9 cellular contexts compared by ENCODE assay signal in genomic region chr6:912871-913663, GRCh38.
DNase-seq lines count a peak whose midpoint lies in the region; ATAC-seq and TF ChIP-seq lines count a peak whose summit lies in the region.
"Had no signal": no experiment of that assay in that cellular context is flagged by ENCODE, and none has a peak within 500 bp of the region (broad histone marks: within the 10 kb centered on the region; RNA-seq: fewer than 3 reads in every experiment).

No MANE protein-coding gene starts in this region.

- peaks cover 69% of the 10 kb centered on the region for H3K27me3 ChIP-seq in PC-3 (ENCODE audit: low read length)
- no peaks in the 10 kb centered on the region for H3K27me3 ChIP-seq in gastroesophageal sphincter
- no peaks in the 10 kb centered on the region for H3K27me3 ChIP-seq in thyroid gland

- intact Hi-C loops in PC-3 (cut with micrococcal nuclease) (loop anchor here (1.0 to 5.0 kb wide), 2 partner anchors 423 to 484 kb away; no protein-coding TSS in a partner anchor), thyroid gland (cut with DNase I) (loop anchor here (10.0 kb wide), 1 partner anchor 432 kb away; no protein-coding TSS in a partner anchor)

- H3K27ac Mint-ChIP-seq in activated T-cell treated with anti-CD3 and anti-CD28 coated beads, Interleukin-2, amount 50 U/mL, for 72 hours = no peak overlapping the region

- H3K4me2 ChIP-seq in PC-3 (ENCODE audit: low read length) = no peak overlapping the region
- H3K4me2 ChIP-seq: KMS-11 had no signal

- no peaks in the 10 kb centered on the region for H4K20me1 ChIP-seq in PC-3 (ENCODE audit: low read length)

- H3K9ac ChIP-seq in PC-3 (ENCODE audit: low read length) = no peak overlapping the region
- H3K9ac ChIP-seq: KMS-11 had no signal

- H3K4me1 ChIP-seq in PC-3 (ENCODE audit: insufficient read depth, low read length) = no peaks in the 10 kb centered on the region
- peaks cover 0 to 18% (median 0%) of the 10 kb centered on the region in 3 donors for H3K4me1 ChIP-seq in gastroesophageal sphincter
- peaks cover 3 to 7% of the 10 kb centered on the region in 2 donors for H3K4me1 ChIP-seq in thyroid gland

- no TSS peak for BruUV-seq in PC-3 (replicated peaks; lab: Mats Ljungman, UMichigan)

- no peaks in the 10 kb centered on the region for H3K4me1 Mint-ChIP-seq in activated T-cell treated with anti-CD3 and anti-CD28 coated beads, Interleukin-2, amount 50 U/mL, for 72 hours (ENCODE audit: low read depth)

- no peak overlapping the region for H2AFZ ChIP-seq in PC-3 (ENCODE audit: low read length)

- CTCF ChIA-PET in PC-3 (lab: Charles Lee) = interaction anchor here (0.7 to 1.0 kb wide), 6 partner anchors 288 to 471 kb away, joined by 3 to 9 read pairs (median 4); no protein-coding TSS in a partner anchor

- H3F3A ChIP-seq in PC-3 (ENCODE audit: low read length, unreplicated experiment) = no peaks in the 10 kb centered on the region

- TF ChIP-seq CTCF in PC-3 (conservative IDR thresholded peaks at IDR 0.05; ENCODE audit: low read depth, low read length) = peak; percentile 44
- peak; percentile 39 to 79 (median 56) for TF ChIP-seq CTCF in gastroesophageal sphincter (IDR thresholded peaks at IDR 0.05)
- TF ChIP-seq CTCF in thyroid gland (IDR thresholded peaks at IDR 0.05) = peak in 5 of 6 experiments; percentile 17 to 72 (median 56)

- H3K4me3 ChIP-seq in PC-3 (ENCODE audit: low read length) (no peak overlapping the region), gastroesophageal sphincter (no peak overlapping the region), thyroid gland (replicated peaks in 1 of 3) (no peak overlapping the region)

- DNase-seq in NCI-H748 (lab: John Stamatoyannopoulos, UW; ENCODE audit: unreplicated experiment) (peak; percentile 40), NCI-H748 treated with DMSO at 0.1 percent for 48 hours (lab: John Stamatoyannopoulos, UW) (no peak), PC-3 (peak; percentile 44), thyroid gland (peak; percentile 59 to 67)
- no peak for DNase-seq in activated T-cell treated with anti-CD3 and anti-CD28 coated beads, Interleukin-2, amount 50 U/mL, for 72 hours

- TF ChIP-seq EP300 in gastroesophageal sphincter (IDR thresholded peaks at IDR 0.05) = no peak

- H3K79me2 ChIP-seq in PC-3 (ENCODE audit: low read length) = no peaks in the 10 kb centered on the region

- H3K27me3 Mint-ChIP-seq in activated T-cell treated with anti-CD3 and anti-CD28 coated beads, Interleukin-2, amount 50 U/mL, for 72 hours (ENCODE audit: low read depth) = peaks cover 31% of the 10 kb centered on the region

- peaks cover 5 to 6% of the 10 kb centered on the region in 2 donors for H3K9me3 Mint-ChIP-seq in activated T-cell treated with anti-CD3 and anti-CD28 coated beads, Interleukin-2, amount 50 U/mL, for 72 hours

- ATAC-seq in PC-3 (peak; percentile 64), gastroesophageal sphincter (peak; percentile 69), HG02970 (IDR thresholded peaks at IDR 0.05; ENCODE audit: low FRiP score, unreplicated experiment) (no peak), HG03095 (IDR thresholded peaks at IDR 0.05; ENCODE audit: unreplicated experiment) (no peak)
- no peak for ATAC-seq in activated T-cell treated with anti-CD3 and anti-CD28 coated beads, Interleukin-2, amount 50 U/mL, for 72 hours (replicated peaks in 1 of 2)

- POLR2A ChIA-PET in PC-3 (lab: Charles Lee; ENCODE audit: unreplicated experiment) = no interaction called here

- no peaks in the 10 kb centered on the region for H3K36me3 ChIP-seq in PC-3 (ENCODE audit: low read depth, low read length)
- no peaks in the 10 kb centered on the region for H3K36me3 ChIP-seq in gastroesophageal sphincter
- no peaks in the 10 kb centered on the region for H3K36me3 ChIP-seq in thyroid gland

- peaks cover 5% of the 10 kb centered on the region in 2 donors for H3K36me3 Mint-ChIP-seq in activated T-cell treated with anti-CD3 and anti-CD28 coated beads, Interleukin-2, amount 50 U/mL, for 72 hours (ENCODE audit: insufficient read depth in 2 of 2)

- H3K27ac ChIP-seq in PC-3 (ENCODE audit: low read length) (no peak overlapping the region), gastroesophageal sphincter (no peak overlapping the region), thyroid gland (no peak overlapping the region)
- H3K27ac ChIP-seq: KMS-11 had no signal

- H3K9me3 ChIP-seq in PC-3 (ENCODE audit: low read length) (no peaks in the 10 kb centered on the region), gastroesophageal sphincter (no peaks in the 10 kb centered on the region), thyroid gland (no peaks in the 10 kb centered on the region)

- WGBS in gastroesophageal sphincter (ENCODE audit: low coverage in 1 of 2), 2 donors = 11 to 13% methylated on average over 5 to 7 of the region's 13 CpGs
- WGBS in thyroid gland, 2 donors = 18% methylated on average over 12 to 13 of the region's 13 CpGs

- TF ChIP-seq POLR2A in gastroesophageal sphincter (IDR thresholded peaks at IDR 0.05) (no peak), thyroid gland (IDR thresholded peaks at IDR 0.05) (no peak)

- no peaks in the 10 kb centered on the region for H3K9me2 ChIP-seq in PC-3 (replicated peaks; ENCODE audit: low read length)

- H3K4me3 Mint-ChIP-seq in activated T-cell treated with anti-CD3 and anti-CD28 coated beads, Interleukin-2, amount 50 U/mL, for 72 hours = no peak overlapping the region

Comparison
In these comparisons a context has a peak if more than half of its experiments do, and no peak if none do; other contexts are left out.
1. DNase-seq: peak in NCI-H748 (single experiment), PC-3 (single experiment) and thyroid gland (2 of 2); none in NCI-H748 treated with DMSO at 0.1 percent for 48 hours (single experiment) and activated T-cell treated with anti-CD3 and anti-CD28 coated beads, Interleukin-2, amount 50 U/mL, for 72 hours (0 of 2).
2. ATAC-seq: peak in PC-3 (single experiment) and gastroesophageal sphincter (single experiment); none in activated T-cell treated with anti-CD3 and anti-CD28 coated beads, Interleukin-2, amount 50 U/mL, for 72 hours (0 of 2), HG02970 (single experiment) and HG03095 (single experiment).
3. Peak in every context shown above with its lines, with median percentiles within 50 percentile points of each other: CTCF ChIP-seq.